18 cellular contexts compared by ENCODE assay signal in genomic region chr9:104279535-104280215, GRCh38.
DNase-seq lines count a peak whose midpoint lies in the region; ATAC-seq and TF ChIP-seq lines count a peak whose summit lies in the region.
"Had no signal": no experiment of that assay in that cellular context is flagged by ENCODE, and none has a peak within 500 bp of the region (broad histone marks: within the 10 kb centered on the region; RNA-seq: fewer than 3 reads in every experiment).

No MANE protein-coding gene starts in this region.

- no peaks in the 10 kb centered on the region for H3K9me3 ChIP-seq in MG63
- H3K9me3 ChIP-seq: BLaER1 had no signal

- no peaks in the 10 kb centered on the region for H3K36me3 Mint-ChIP-seq in activated CD4-positive, alpha-beta T cell treated with anti-CD3 and anti-CD28 coated beads for 36 hours (ENCODE audit: low read depth)
- H3K36me3 Mint-ChIP-seq: activated naive CD8-positive, alpha-beta T cell; immature natural killer cell had no signal

- H3K27me3 Mint-ChIP-seq in activated CD4-positive, alpha-beta T cell treated with anti-CD3 and anti-CD28 coated beads for 36 hours, result no peaks in the 10 kb centered on the region

- no peaks in the 10 kb centered on the region for H3K27me3 ChIP-seq in MG63
- H3K27me3 ChIP-seq: BLaER1, foreskin keratinocyte had no signal

- no peaks in the 10 kb centered on the region for H3K36me3 ChIP-seq in MG63
- H3K36me3 ChIP-seq: BLaER1 had no signal

- no peak for ATAC-seq in HG03175 (IDR thresholded peaks at IDR 0.05; ENCODE audit: unreplicated experiment)
- ATAC-seq in activated CD4-positive, alpha-beta T cell treated with anti-CD3 and anti-CD28 coated beads for 36 hours, result no peak
- ATAC-seq: foreskin keratinocyte had no signal

- no peak overlapping the region for H3K27ac Mint-ChIP-seq in activated CD4-positive, alpha-beta T cell treated with anti-CD3 and anti-CD28 coated beads for 36 hours
- H3K27ac Mint-ChIP-seq: activated naive CD8-positive, alpha-beta T cell; immature natural killer cell had no signal

- CTCF ChIA-PET in activated CD4-positive, alpha-beta T cell treated with anti-CD3 and anti-CD28 coated beads for 36 hours (lab: Charles Lee), result no interaction called here

- no peaks in the 10 kb centered on the region for H3K4me1 Mint-ChIP-seq in activated CD4-positive, alpha-beta T cell treated with anti-CD3 and anti-CD28 coated beads for 36 hours
- H3K4me1 Mint-ChIP-seq: immature natural killer cell had no signal

- no peak for TF ChIP-seq CTCF in choroid plexus epithelial cell (conservative IDR thresholded peaks at IDR 0.05; ENCODE audit: low read depth, low read length)

- no peak overlapping the region for H3K4me3 Mint-ChIP-seq in activated CD4-positive, alpha-beta T cell treated with anti-CD3 and anti-CD28 coated beads for 36 hours
- H3K4me3 Mint-ChIP-seq: activated naive CD8-positive, alpha-beta T cell; immature natural killer cell had no signal

- intact Hi-C loops in activated CD4-positive, alpha-beta T cell treated with anti-CD3 and anti-CD28 coated beads for 36 hours (cut with DNase I, micrococcal nuclease), result loop anchor here in 1 of 2 experiments (10.0 kb wide), 1 partner anchor 85 kb away; no protein-coding TSS in a partner anchor

- POLR2A ChIA-PET in activated CD4-positive, alpha-beta T cell treated with anti-CD3 and anti-CD28 coated beads for 36 hours (lab: Charles Lee), result no interaction called here

- peak; percentile 60 for DNase-seq in ELR (ENCODE audit: low read depth)
- peak; percentile 92 for DNase-seq in NCI-H226
- peak; percentile 57 for DNase-seq in choroid plexus epithelial cell (ENCODE audit: low read depth)
- DNase-seq in myocyte (ENCODE audit: low read depth), result peak; percentile 14
- DNase-seq in NCI-H1436 treated with DMSO at 0.1 percent for 48 hours (lab: John Stamatoyannopoulos, UW), result no peak
- DNase-seq in activated CD4-positive, alpha-beta T cell treated with anti-CD3 and anti-CD28 coated beads for 36 hours, result no peak
- no peak for DNase-seq in MG63
- DNase-seq: cortex of kidney; immature natural killer cell; IMR-90; NCI-H187; retina; stimulated activated CD4-positive, alpha-beta T cell treated with anti-CD3 and anti-CD28 coated beads, Interleukin-4, amount 100 ng/mL, for 4 hours; stimulated activated naive CD4-positive, alpha-beta T cell had no signal

- H3K4me3 ChIP-seq in choroid plexus epithelial cell (ENCODE audit: low read depth, low read length) (no peak overlapping the region), MG63 (no peak overlapping the region)
- H3K4me3 ChIP-seq: BLaER1 had no signal

- peaks cover 3% of the 10 kb centered on the region for H3K9me3 Mint-ChIP-seq in activated CD4-positive, alpha-beta T cell treated with anti-CD3 and anti-CD28 coated beads for 36 hours (ENCODE audit: low read depth)

Comparison
In these comparisons a context has a peak if more than half of its experiments do, and no peak if none do; other contexts are left out.
1. DNase-seq: peak in ELR (single experiment), NCI-H226 (single experiment), choroid plexus epithelial cell (single experiment) and myocyte (single experiment); none in NCI-H1436 treated with DMSO at 0.1 percent for 48 hours (single experiment), activated CD4-positive, alpha-beta T cell treated with anti-CD3 and anti-CD28 coated beads for 36 hours (single experiment) and MG63 (single experiment).